ENCODE assay signal across 30 cellular contexts in the genomic region with DNA sequence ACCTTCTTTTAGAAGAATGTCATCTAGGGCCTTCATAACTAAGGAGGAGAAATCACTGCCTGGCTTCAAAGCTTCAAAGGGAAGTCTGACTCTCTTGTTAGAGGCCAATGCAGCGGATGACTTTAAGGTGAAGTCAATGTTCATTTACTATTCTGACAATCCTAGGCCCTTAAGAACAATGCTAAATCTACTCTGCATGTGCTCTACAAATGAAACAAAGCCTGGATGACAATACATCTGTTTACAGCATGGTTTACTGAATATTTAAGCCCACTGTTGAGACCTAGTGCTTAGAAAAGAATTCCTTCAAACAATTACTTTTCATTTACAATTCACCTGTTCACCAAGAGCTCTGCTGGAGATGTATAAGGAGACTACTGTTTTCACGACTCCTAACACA.
"Had no signal": no experiment of that assay in that cellular context is flagged by ENCODE, and none has a peak within 500 bp of the region (broad histone marks: within the 10 kb centered on the region; RNA-seq: fewer than 3 reads in every experiment).

No MANE protein-coding gene starts in this region.

- H3K4me1 ChIP-seq: body of pancreas, esophagus squamous epithelium, gastroesophageal sphincter, heart right ventricle had no signal

- H3K27me3 ChIP-seq: body of pancreas, esophagus squamous epithelium, gastroesophageal sphincter, heart right ventricle had no signal

- H3K27ac ChIP-seq: body of pancreas, epithelial cell of prostate, esophagus squamous epithelium, gastroesophageal sphincter, heart right ventricle had no signal

- DNase-seq: activated CD4-positive, alpha-beta memory T cell treated with anti-CD3 and anti-CD28 coated beads, Interleukin-2, amount 10 ng/mL, durations not matched to agents 7 days and 5 days; activated CD4-positive, alpha-beta T cell treated with anti-CD3 and anti-CD28 coated beads for 1 hour; activated CD4-positive, alpha-beta T cell treated with anti-CD3 and anti-CD28 coated beads for 4 hours; activated CD4-positive, alpha-beta T cell treated with anti-CD3 and anti-CD28 coated beads, Interleukin-2, amount 10 ng/mL, durations not matched to agents 7 days and 5 days; activated CD4-positive, alpha-beta T cell treated with anti-CD3 and anti-CD28 coated beads, Interleukin-2, amount 50 U/mL, for 4 hours; activated CD8-positive, alpha-beta memory T cell treated with anti-CD3 and anti-CD28 coated beads, Interleukin-2, amount 50 U/mL, for 48 hours; activated gamma-delta T cell treated with Interleukin-2 at 50 U/mL for 16 hours; activated naive CD4-positive, alpha-beta T cell treated with anti-CD3 and anti-CD28 coated beads, Interleukin-2, amount 50 U/mL, for 16 hours; activated naive CD4-positive, alpha-beta T cell treated with Interleukin-2 at 50 U/mL for 16 hours; activated T-cell treated with anti-CD3 and anti-CD28 coated beads for 4 hours; activated T-cell treated with anti-CD3 and anti-CD28 coated beads, Interleukin-2, amount 50 U/mL, for 24 hours; activated T-cell treated with anti-CD3 and anti-CD28 coated beads, Interleukin-2, amount 50 U/mL, for 72 hours; amniotic stem cell; anterior cingulate cortex; body of pancreas; caudate nucleus; cortex of kidney; dermis blood vessel endothelial cell; effector CD4-positive, alpha-beta T cell; effector memory CD8-positive, alpha-beta T cell; esophagus squamous epithelium; foreskin melanocyte; heart right ventricle; T-helper 1 cell; T-helper 17 cell; T1000 had no signal

- H3K4me1 Mint-ChIP-seq: activated CD4-positive, alpha-beta memory T cell treated with anti-CD3 and anti-CD28 coated beads, Interleukin-2, amount 10 ng/mL, durations not matched to agents 7 days and 5 days; activated CD4-positive, alpha-beta T cell treated with anti-CD3 and anti-CD28 coated beads, Interleukin-2, amount 10 ng/mL, durations not matched to agents 7 days and 5 days; T-helper 17 cell had no signal

- H3K9me3 ChIP-seq: body of pancreas, esophagus squamous epithelium, gastroesophageal sphincter, heart right ventricle had no signal

- H3K4me3 ChIP-seq: body of pancreas, esophagus squamous epithelium, gastroesophageal sphincter, heart right ventricle had no signal

- ATAC-seq: activated T-cell treated with anti-CD3 and anti-CD28 coated beads, Interleukin-2, amount 50 U/mL, for 72 hours; body of pancreas; effector memory CD8-positive, alpha-beta T cell; gastroesophageal sphincter; heart right ventricle; T-helper 17 cell had no signal

- H3K4me3 Mint-ChIP-seq: activated CD4-positive, alpha-beta memory T cell treated with anti-CD3 and anti-CD28 coated beads, Interleukin-2, amount 10 ng/mL, durations not matched to agents 7 days and 5 days; activated CD4-positive, alpha-beta T cell treated with anti-CD3 and anti-CD28 coated beads, Interleukin-2, amount 10 ng/mL, durations not matched to agents 7 days and 5 days; activated naive CD8-positive, alpha-beta T cell; activated T-cell treated with anti-CD3 and anti-CD28 coated beads, Interleukin-2, amount 50 U/mL, for 24 hours; activated T-cell treated with anti-CD3 and anti-CD28 coated beads, Interleukin-2, amount 50 U/mL, for 72 hours; effector memory CD8-positive, alpha-beta T cell; T-helper 17 cell; T-helper 2 cell treated with Interferon-gamma antibody and Interleukin-4, amounts not matched to agents 5 μg/mL and 100 μg/mL, for 36 hours had no signal

- H3K27me3 Mint-ChIP-seq: activated CD4-positive, alpha-beta memory T cell treated with anti-CD3 and anti-CD28 coated beads, Interleukin-2, amount 10 ng/mL, durations not matched to agents 7 days and 5 days; activated CD4-positive, alpha-beta T cell treated with anti-CD3 and anti-CD28 coated beads, Interleukin-2, amount 10 ng/mL, durations not matched to agents 7 days and 5 days; activated naive CD8-positive, alpha-beta T cell; activated T-cell treated with anti-CD3 and anti-CD28 coated beads, Interleukin-2, amount 50 U/mL, for 24 hours; effector memory CD8-positive, alpha-beta T cell; T-helper 17 cell had no signal

- H3K27ac Mint-ChIP-seq: activated CD4-positive, alpha-beta memory T cell treated with anti-CD3 and anti-CD28 coated beads, Interleukin-2, amount 10 ng/mL, durations not matched to agents 7 days and 5 days; activated CD4-positive, alpha-beta T cell treated with anti-CD3 and anti-CD28 coated beads, Interleukin-2, amount 10 ng/mL, durations not matched to agents 7 days and 5 days; activated naive CD8-positive, alpha-beta T cell; activated T-cell treated with anti-CD3 and anti-CD28 coated beads, Interleukin-2, amount 50 U/mL, for 24 hours; activated T-cell treated with anti-CD3 and anti-CD28 coated beads, Interleukin-2, amount 50 U/mL, for 72 hours; effector memory CD8-positive, alpha-beta T cell; T-helper 17 cell; T-helper 2 cell treated with Interferon-gamma antibody and Interleukin-4, amounts not matched to agents 5 μg/mL and 100 μg/mL, for 36 hours had no signal

- H3K36me3 ChIP-seq: esophagus squamous epithelium, gastroesophageal sphincter, heart right ventricle had no signal
